In the genomic region with DNA sequence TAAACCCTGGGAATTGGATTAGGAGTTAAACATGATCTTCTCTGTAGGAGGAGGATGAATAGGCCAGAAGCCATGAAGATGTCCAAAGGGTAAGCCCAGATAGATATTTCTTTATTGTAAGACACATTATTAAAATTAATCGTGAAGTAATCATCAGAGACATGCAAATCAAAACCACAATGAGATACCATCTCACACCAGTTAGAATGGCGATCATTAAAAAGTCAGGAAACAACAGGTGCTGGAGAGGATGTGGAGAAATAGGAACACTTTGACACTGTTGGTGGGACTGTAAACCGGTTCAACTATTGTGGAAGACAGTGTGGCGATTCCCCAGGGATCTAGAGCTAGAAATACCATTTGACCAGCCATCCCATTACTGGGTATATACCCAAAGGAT, we compare ENCODE assay signal across 7 cellular contexts.
DNase-seq lines count a peak whose midpoint lies in the region; ATAC-seq and TF ChIP-seq lines count a peak whose summit lies in the region.
"Not testable (repeated sequence)": the region's sequence is repeated elsewhere in the genome, so short reads cannot be mapped to it uniquely, and the experiment has no call there.

No MANE protein-coding gene starts in this region.

- H3K4me1 Mint-ChIP-seq in WTC11 (peaks cover 44% of the 10 kb centered on the region), nephron progenitor cell (peaks cover 86% of the 10 kb centered on the region), progenitor cell of endocrine pancreas (ENCODE audit: low read depth) (peaks cover 49% of the 10 kb centered on the region)

- peak overlapping the region; percentile 47 for H3K27ac Mint-ChIP-seq in WTC11
- H3K27ac Mint-ChIP-seq in nephron progenitor cell: peak overlapping the region; percentile 99
- H3K27ac Mint-ChIP-seq in progenitor cell of endocrine pancreas: peak overlapping the region; percentile 54

- not testable (repeated sequence) for H3K27me3 ChIP-seq in cardiac muscle cell

- TF ChIP-seq CTCF in HEK293 (tag by site-specific recombination; IDR thresholded peaks at IDR 0.05); WTC11 (IDR thresholded peaks at IDR 0.05); cardiac muscle cell (IDR thresholded peaks at IDR 0.05; ENCODE audit: low read depth, low read length); nephron progenitor cell (IDR thresholded peaks at IDR 0.05); progenitor cell of endocrine pancreas (IDR thresholded peaks at IDR 0.05; ENCODE audit: unreplicated experiment): not testable (repeated sequence)

- WGBS in urinary bladder: 92% methylated on average over 4 of the region's 4 CpGs

- not testable (repeated sequence) for H3K9me3 Mint-ChIP-seq in WTC11; nephron progenitor cell; progenitor cell of endocrine pancreas (ENCODE audit: low read depth)

- not testable (repeated sequence) for H3K4me3 ChIP-seq in HEK293 (ENCODE audit: low read depth, low read length); cardiac muscle cell; urinary bladder (ENCODE audit: low read depth, low read length)

- not testable (repeated sequence) for H3K27me3 Mint-ChIP-seq in WTC11 (ENCODE audit: low read depth); nephron progenitor cell (ENCODE audit: low read depth, poor library complexity); progenitor cell of endocrine pancreas

- not testable (repeated sequence) for DNase-seq in WTC11 (ENCODE audit: low spot score); caudate nucleus (lab: John Stamatoyannopoulos, UW); cardiac muscle cell (ENCODE audit: low read depth in 1 of 2, low spot score in 1 of 2); nephron progenitor cell; progenitor cell of endocrine pancreas (ENCODE audit: low spot score, unreplicated experiment)

- not testable (repeated sequence) for H3K36me3 Mint-ChIP-seq in WTC11; nephron progenitor cell (ENCODE audit: low read depth); progenitor cell of endocrine pancreas (ENCODE audit: insufficient read depth)

- not testable (repeated sequence) for H3K9me3 ChIP-seq in HEK293 (ENCODE audit: control insufficient read depth, insufficient read depth, low read depth, low read length); cardiac muscle cell (ENCODE audit: low read depth)

- CTCF ChIA-PET in HEK293 (lab: Yijun Ruan, JAX); WTC11 (lab: Charles Lee): not testable (repeated sequence)

- POLR2A ChIA-PET in HEK293 (lab: Yijun Ruan, JAX); WTC11 (lab: Charles Lee): not testable (repeated sequence)

- peaks cover 27% of the 10 kb centered on the region for H3K4me1 ChIP-seq in HEK293 (ENCODE audit: control insufficient read depth, insufficient read depth, low read length)
- H3K4me1 ChIP-seq in cardiac muscle cell (ENCODE audit: low read depth): peaks cover 51% of the 10 kb centered on the region
- H3K4me1 ChIP-seq in urinary bladder (ENCODE audit: insufficient read depth): not testable (repeated sequence)

- H3K27ac ChIP-seq in HEK293 (ENCODE audit: extremely low read depth, low read depth, low read length): not testable (repeated sequence)
- H3K27ac ChIP-seq in caudate nucleus (ENCODE audit: low read depth, low read length): peak overlapping the region; percentile 96
- peak overlapping the region; percentile 54 for H3K27ac ChIP-seq in cardiac muscle cell
- peak overlapping the region; percentile 10 for H3K27ac ChIP-seq in urinary bladder (ENCODE audit: low read depth)

- not testable (repeated sequence) for ATAC-seq in WTC11

- not testable (repeated sequence) for H3K4me3 Mint-ChIP-seq in WTC11; nephron progenitor cell; progenitor cell of endocrine pancreas (ENCODE audit: low read depth)

- not testable (repeated sequence) for H3K36me3 ChIP-seq in HEK293 (ENCODE audit: control insufficient read depth in 2 of 2, insufficient read depth in 1 of 2, low read length in 2 of 2); cardiac muscle cell; urinary bladder (ENCODE audit: insufficient read depth)

TF ChIP-seq in HEK293, 187 proteins besides CTCF, POLR2A, EP300 and RAD21:
- peak; percentile 76 for TF ChIP-seq SCRT2 (tag by site-specific recombination; IDR thresholded peaks at IDR 0.05)
- TF ChIP-seq ZNF184 (tag by site-specific recombination; IDR thresholded peaks at IDR 0.05): peak; percentile 75; the same call in 1 of the 2 replicates
- 0 out of 2 replicates have a peak, but pooled peaks have one; percentile 7 for TF ChIP-seq ZNF404 (tag by site-specific recombination; IDR thresholded peaks at IDR 0.05)
TF ChIP-seq in HEK293: peak in this region for 3; not testable (repeated sequence) for 184.

Comparison
In these comparisons a context has a peak if more than half of its experiments do, and no peak if none do; other contexts are left out.
1. H3K27ac Mint-ChIP-seq: peak in every context shown above with its lines; median percentile 99 in nephron progenitor cell; 54 in progenitor cell of endocrine pancreas; 47 in WTC11.